Comparison of ENCODE assay signal across 1 cellular context in the genomic region with DNA sequence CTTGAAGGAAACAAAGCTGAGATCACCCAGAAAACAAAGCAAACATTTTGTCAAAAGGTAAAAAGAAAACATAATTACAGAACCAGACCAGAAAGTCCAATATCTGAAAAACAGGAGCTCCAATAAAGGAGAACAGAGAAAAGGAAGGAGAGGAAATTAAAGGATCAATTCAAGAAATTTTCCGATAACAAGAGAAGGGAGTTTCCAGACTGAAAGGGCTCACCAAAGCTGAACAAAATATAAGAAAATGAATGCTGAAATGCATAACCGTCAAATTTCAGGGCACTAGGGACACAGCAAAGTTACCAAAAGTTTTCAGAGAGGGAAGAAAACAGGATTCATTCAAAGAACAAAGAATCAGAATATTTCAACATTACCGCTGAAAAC.
TF ChIP-seq lines count a peak whose summit lies in the region.

No MANE protein-coding gene starts in this region.

TF ChIP-seq in HCT116, 20 proteins besides CTCF, POLR2A, EP300 and RAD21:
- no peak for TF ChIP-seq SP1 (IDR thresholded peaks at IDR 0.05; ENCODE audit: low read depth)
- TF ChIP-seq TCF7L2 (IDR thresholded peaks at IDR 0.05; ENCODE audit: borderline replicate concordance, extremely low read depth, insufficient read depth, insufficient read length): no peak
- no peak for TF ChIP-seq YY1 (IDR thresholded peaks at IDR 0.05; ENCODE audit: extremely low read depth, insufficient replicate concordance, low read depth, low read length)
- no peak for TF ChIP-seq SRF (IDR thresholded peaks at IDR 0.05; ENCODE audit: low read depth)
- TF ChIP-seq EZH2 (IDR thresholded peaks at IDR 0.05): no peak
- TF ChIP-seq EZH2phosphoT487 (IDR thresholded peaks at IDR 0.05; ENCODE audit: borderline replicate concordance): no peak
